In genomic region chr17:1094591-1094990, GRCh38 we compare ENCODE assay signal across 29 cellular contexts.
A peak's percentile ranks its signal among the peaks of the same experiment; 100 is the strongest.
DNase-seq lines count a peak whose midpoint lies in the region; ATAC-seq, FAIRE-seq and TF ChIP-seq lines count a peak whose summit lies in the region.
"Had no signal": no experiment of that assay in that cellular context is flagged by ENCODE, and none has a peak within 500 bp of the region (broad histone marks: within the 10 kb centered on the region; RNA-seq: fewer than 3 reads in every experiment).

No MANE protein-coding gene starts in this region.

- H3K4me3 ChIP-seq in BLaER1 treated with 17β-estradiol and CSF1 and Interleukin-3, amounts not matched to agents 10 nM and 100 nM: no peak overlapping the region
- H3K4me3 ChIP-seq in K562 (no peak overlapping the region), osteoblast (ENCODE audit: insufficient read depth, low read length) (no peak overlapping the region), pancreas (no peak overlapping the region)
- H3K4me3 ChIP-seq: esophagus muscularis mucosa, GM23338, SJCRH30, thoracic aorta, vagina had no signal

- H3K4me1 Mint-ChIP-seq in activated CD4-positive, alpha-beta T cell treated with anti-CD3 and anti-CD28 coated beads, Interleukin-2, amount 10 ng/mL, durations not matched to agents 7 days and 5 days: peaks cover 48% of the 10 kb centered on the region

- H3K4me3 Mint-ChIP-seq in activated CD4-positive, alpha-beta T cell treated with anti-CD3 and anti-CD28 coated beads, Interleukin-2, amount 10 ng/mL, durations not matched to agents 7 days and 5 days: no peak overlapping the region
- H3K4me3 Mint-ChIP-seq: CD8-positive, alpha-beta T cell; GM23338 had no signal

- no peak for DNase-seq in activated CD4-positive, alpha-beta T cell treated with anti-CD3 and anti-CD28 coated beads, Interleukin-2, amount 10 ng/mL, durations not matched to agents 7 days and 5 days
- no peak for DNase-seq in activated CD4-positive, alpha-beta T cell treated with anti-CD3 and anti-CD28 coated beads, Interleukin-2, amount 50 U/mL, for 1 hour
- DNase-seq in K562 (ENCODE audit: extremely low read depth in 1 of 4, low spot score in 3 of 4) (no peak), osteoblast (ENCODE audit: insufficient read length, low spot score, missing footprints) (peak; percentile 41), urothelium cell line (ENCODE audit: low spot score) (no peak), pancreas (no peak)
- DNase-seq: activated effector memory CD4-positive, alpha-beta T cell treated with Interleukin-2 at 50 U/mL for 16 hours; activated T-cell treated with anti-CD3 and anti-CD28 coated beads, Interleukin-2, amount 50 U/mL, for 1 hour; AML-193; CD8-positive, alpha-beta T cell; central memory CD4-positive, alpha-beta T cell; DMS 273 treated with DMSO at 0.1 percent for 48 hours; foreskin fibroblast; kidney; naive thymus-derived CD4-positive, alpha-beta T cell; NCI-H1048; NCI-H187; NCI-H2171; NCI-H510A; occipital lobe; SJCRH30; stimulated activated naive CD4-positive, alpha-beta T cell had no signal

- H3K9ac ChIP-seq in BLaER1 treated with 17β-estradiol and CSF1 and Interleukin-3, amounts not matched to agents 10 nM and 100 nM: peak overlapping the region in 1 of 11 experiments; percentile 68; a peak in 3 of 22 replicates
- no peak overlapping the region for H3K9ac ChIP-seq in K562 (ENCODE audit: insufficient read depth in 1 of 2, low read depth in 2 of 2, low read length in 2 of 2)

- H3K9me3 ChIP-seq in BLaER1 treated with 17β-estradiol and CSF1 and Interleukin-3, amounts not matched to agents 10 nM and 100 nM (replicated peaks in 1 of 11): no peaks in the 10 kb centered on the region
- H3K9me3 ChIP-seq in K562 (replicated peaks; ENCODE audit: control insufficient read depth, insufficient read depth, low read depth, low read length) (no peaks in the 10 kb centered on the region), osteoblast (ENCODE audit: low read depth, low read length) (no peaks in the 10 kb centered on the region), pancreas (no peaks in the 10 kb centered on the region)
- H3K9me3 ChIP-seq: esophagus muscularis mucosa, SJCRH30, thoracic aorta, vagina had no signal

- H3K36me3 ChIP-seq in BLaER1 treated with 17β-estradiol and CSF1 and Interleukin-3, amounts not matched to agents 10 nM and 100 nM: peaks cover 14 to 82% (median 63%) of the 10 kb centered on the region in 11 experiments; a peak in 18 of 22 replicates
- no peaks in the 10 kb centered on the region for H3K36me3 ChIP-seq in K562 (ENCODE audit: control insufficient read depth, insufficient read depth, low read length)
- H3K36me3 ChIP-seq in osteoblast (ENCODE audit: insufficient read depth, low read length): peaks cover 40% of the 10 kb centered on the region
- H3K36me3 ChIP-seq in pancreas: no peaks in the 10 kb centered on the region
- H3K36me3 ChIP-seq: SJCRH30 had no signal

- H3K27me3 ChIP-seq in BLaER1 treated with 17β-estradiol and CSF1 and Interleukin-3, amounts not matched to agents 10 nM and 100 nM: no peaks in the 10 kb centered on the region
- H3K27me3 ChIP-seq in K562 (ENCODE audit: control insufficient read depth in 2 of 2, insufficient read depth in 2 of 2, low read length in 2 of 2): peaks cover 24 to 82% of the 10 kb centered on the region in 2 experiments
- no peaks in the 10 kb centered on the region for H3K27me3 ChIP-seq in osteoblast (ENCODE audit: insufficient read depth, low read length)
- H3K27me3 ChIP-seq in pancreas: no peaks in the 10 kb centered on the region
- H3K27me3 ChIP-seq: esophagus muscularis mucosa, SJCRH30, vagina had no signal

- H3K27ac Mint-ChIP-seq in activated CD4-positive, alpha-beta T cell treated with anti-CD3 and anti-CD28 coated beads, Interleukin-2, amount 10 ng/mL, durations not matched to agents 7 days and 5 days: peak overlapping the region; percentile 72
- H3K27ac Mint-ChIP-seq: CD8-positive, alpha-beta T cell; GM23338 had no signal

- H3K4me2 ChIP-seq in BLaER1 treated with 17β-estradiol and CSF1 and Interleukin-3, amounts not matched to agents 10 nM and 100 nM: peak overlapping the region in 7 of 11 experiments; percentile 71 to 95 (median 89); a peak in 12 of 22 replicates
- H3K4me2 ChIP-seq in K562 (ENCODE audit: insufficient read depth, low read length): no peak overlapping the region
- H3K4me2 ChIP-seq in osteoblast (ENCODE audit: insufficient read depth, low read length): no peak overlapping the region
- H3K4me2 ChIP-seq: GM23338 had no signal

- TF ChIP-seq CTCF in K562 (IDR thresholded peaks at IDR 0.05 in 2 of 3, conservative IDR thresholded peaks at IDR 0.05 in 1 of 3; ENCODE audit: insufficient read depth in 2 of 3, low read depth in 1 of 3, low read length in 3 of 3) (no peak), osteoblast (IDR thresholded peaks at IDR 0.05; ENCODE audit: extremely low read depth, low read depth, low read length) (no peak), pancreas (IDR thresholded peaks at IDR 0.05) (no peak)

- no peak for FAIRE-seq in K562 (lab: Jason Lieb, UNC)
- FAIRE-seq in urothelium cell line (lab: Jason Lieb, UNC): no peak
- FAIRE-seq in pancreas (lab: Jason Lieb, UNC): no peak
- FAIRE-seq: kidney, RCC 7860 had no signal

- TF ChIP-seq RAD21 in K562 (CRISPR knock-in tag; conservative IDR thresholded peaks at IDR 0.05 in 1 of 2, IDR thresholded peaks at IDR 0.05 in 1 of 2): no peak

- H3K27me3 Mint-ChIP-seq in activated CD4-positive, alpha-beta T cell treated with anti-CD3 and anti-CD28 coated beads, Interleukin-2, amount 10 ng/mL, durations not matched to agents 7 days and 5 days: no peaks in the 10 kb centered on the region
- H3K27me3 Mint-ChIP-seq: naive thymus-derived CD4-positive, alpha-beta T cell had no signal

- CTCF ChIA-PET in activated CD4-positive, alpha-beta T cell treated with anti-CD3 and anti-CD28 coated beads, Interleukin-2, amount 10 ng/mL, durations not matched to agents 7 days and 5 days (lab: Charles Lee): no interaction called here
- CTCF ChIA-PET in K562 (lab: Yijun Ruan, JAX; ENCODE audit: low intra/inter-chr PET ratio): no interaction called here

- in situ Hi-C loops in K562 (cut with MboI): no loop called here

- peaks cover 52% of the 10 kb centered on the region for H3K36me3 Mint-ChIP-seq in activated CD4-positive, alpha-beta T cell treated with anti-CD3 and anti-CD28 coated beads, Interleukin-2, amount 10 ng/mL, durations not matched to agents 7 days and 5 days (ENCODE audit: low read depth)

- ATAC-seq in K562 (no peak), HG03520 (IDR thresholded peaks at IDR 0.05; ENCODE audit: unreplicated experiment) (no peak), pancreas (no peak)
- ATAC-seq: CD8-positive, alpha-beta T cell; GM23338 had no signal

- TF ChIP-seq EP300 in K562 (IDR thresholded peaks at IDR 0.05; ENCODE audit: low read length): no peak

- intact Hi-C loops in K562 (cut with micrococcal nuclease) (no loop called here), pancreas (cut with DNase I) (no loop called here)

- no TSS peak for BruUV-seq in K562 (replicated peaks; lab: Mats Ljungman, UMichigan)

- POLR2A ChIA-PET in activated CD4-positive, alpha-beta T cell treated with anti-CD3 and anti-CD28 coated beads, Interleukin-2, amount 10 ng/mL, durations not matched to agents 7 days and 5 days (lab: Charles Lee): interaction anchor here (0.6 kb wide), 1 partner anchor 135 kb away, joined by 4 read pairs; no protein-coding TSS in a partner anchor
- POLR2A ChIA-PET in K562 (lab: Yijun Ruan, JAX): interaction anchor here (0.7 kb wide), 1 partner anchor 9 kb away, joined by 3 read pairs; no protein-coding TSS in a partner anchor

- H3K79me2 ChIP-seq in K562 (ENCODE audit: control insufficient read depth, insufficient read depth, low read length): no peaks in the 10 kb centered on the region
- H3K79me2 ChIP-seq in osteoblast (ENCODE audit: insufficient read depth, low read length): peaks cover 44% of the 10 kb centered on the region

- peaks cover 9 to 83% (median 52%) of the 10 kb centered on the region in 11 experiments; a peak in 16 of 22 replicates for H4K20me1 ChIP-seq in BLaER1 treated with 17β-estradiol and CSF1 and Interleukin-3, amounts not matched to agents 10 nM and 100 nM
- H4K20me1 ChIP-seq in K562 (replicated peaks; ENCODE audit: control insufficient read depth, insufficient read depth, low read length) (0 out of 2 replicates have a peak, but pooled peaks cover 5% of the 10 kb centered on the region), osteoblast (ENCODE audit: insufficient read depth, low read length) (peaks cover 22% of the 10 kb centered on the region)

- peaks cover 39 to 99% (median 76%) of the 10 kb centered on the region in 10 experiments for H3K4me1 ChIP-seq in BLaER1 treated with 17β-estradiol and CSF1 and Interleukin-3, amounts not matched to agents 10 nM and 100 nM
- peaks cover 0 to 5% of the 10 kb centered on the region in 2 experiments; a peak in 2 of 5 replicates for H3K4me1 ChIP-seq in K562 (replicated peaks in 1 of 2; ENCODE audit: control insufficient read depth in 2 of 2, insufficient read depth in 2 of 2, low read length in 2 of 2)
- H3K4me1 ChIP-seq in osteoblast (ENCODE audit: insufficient read depth, low read length): peaks cover 3% of the 10 kb centered on the region
- no peaks in the 10 kb centered on the region for H3K4me1 ChIP-seq in pancreas
- H3K4me1 ChIP-seq: SJCRH30 had no signal

- no peaks in the 10 kb centered on the region for H3K9me1 ChIP-seq in K562 (ENCODE audit: control insufficient read depth, insufficient read depth, low read length)

- H3K9me3 Mint-ChIP-seq in activated CD4-positive, alpha-beta T cell treated with anti-CD3 and anti-CD28 coated beads, Interleukin-2, amount 10 ng/mL, durations not matched to agents 7 days and 5 days: no peaks in the 10 kb centered on the region
- H3K9me3 Mint-ChIP-seq: CD8-positive, alpha-beta T cell; GM23338; naive thymus-derived CD4-positive, alpha-beta T cell had no signal

- H2AFZ ChIP-seq in K562 (ENCODE audit: low read depth, low read length) (no peak overlapping the region), osteoblast (ENCODE audit: low read length) (no peak overlapping the region)
- H2AFZ ChIP-seq: GM23338 had no signal

- no peak for TF ChIP-seq POLR2A in K562 (conservative IDR thresholded peaks at IDR 0.05)

- 0% methylated on average over 6 of the region's 6 CpGs for WGBS in K562 (ENCODE audit: insufficient coverage, low coverage, missing lambda C conversion rate)
- WGBS in pancreas, 2 donors: 89 to 90% methylated on average over 6 of the region's 6 CpGs

- H3K27ac ChIP-seq in BLaER1 treated with 17β-estradiol and CSF1 and Interleukin-3, amounts not matched to agents 10 nM and 100 nM: peak overlapping the region in 7 of 11 experiments; percentile 64 to 83 (median 78); a peak in 12 of 22 replicates
- H3K27ac ChIP-seq in K562 (ENCODE audit: extremely low read depth, low read depth, low read length) (no peak overlapping the region), osteoblast (ENCODE audit: low read depth, low read length) (no peak overlapping the region), pancreas (no peak overlapping the region)
- H3K27ac ChIP-seq: SJCRH30 had no signal

TF ChIP-seq in K562, 482 proteins besides CTCF, POLR2A, EP300 and RAD21:
- TF ChIP-seq ZFP36 (IDR thresholded peaks at IDR 0.05; ENCODE audit: low read depth, low read length, partially characterized antibody) (peak; percentile 92), ZNF77 (CRISPR knock-in tag; IDR thresholded peaks at IDR 0.05) (no peak)

Comparison
In these comparisons a context has a peak if more than half of its experiments do, and no peak if none do; other contexts are left out.
1. H3K27ac ChIP-seq: peak in BLaER1 treated with 17β-estradiol and CSF1 and Interleukin-3, amounts not matched to agents 10 nM and 100 nM (7 of 11); none in K562 (single experiment), osteoblast (single experiment) and pancreas (0 of 4).
2. H3K4me2 ChIP-seq: peak in BLaER1 treated with 17β-estradiol and CSF1 and Interleukin-3, amounts not matched to agents 10 nM and 100 nM (7 of 11); none in K562 (single experiment) and osteoblast (single experiment).